8 cellular contexts compared by ENCODE assay signal in genomic region chr1:93179886-93180722, GRCh38. TPM values are rescaled to one million over a fixed set of nuclear protein-coding genes. Genes with fewer than 3 reads are reported as not detected.
A peak's percentile ranks its signal among the peaks of the same experiment; 100 is the strongest.
DNase-seq lines count a peak whose midpoint lies in the region; ATAC-seq and TF ChIP-seq lines count a peak whose summit lies in the region.

Gene TMED5, minus strand, starts transcription at chr1:93180413. Its CDS starts 171 bp downstream, at chr1:93180242.

- H3K27me3 ChIP-seq in upper lobe of right lung = no peaks in the 10 kb centered on the region

- no peaks in the 10 kb centered on the region for H3K9me3 ChIP-seq in upper lobe of right lung

- peak within 1 kb of the TSS; percentile 99 for H3K27ac Mint-ChIP-seq in T-helper 1 cell treated with Interleukin-12 subunit alpha and Interleukin-12 subunit beta and Interleukin-4 antibody, amounts not matched to agents 30 μg/mL and 1 μg/mL, for 36 hours

- no peaks in the 10 kb centered on the region for H3K9me3 Mint-ChIP-seq in T-helper 1 cell treated with Interleukin-12 subunit alpha and Interleukin-12 subunit beta and Interleukin-4 antibody, amounts not matched to agents 30 μg/mL and 1 μg/mL, for 36 hours

- TF ChIP-seq POLR2A in GM15510 (IDR thresholded peaks at IDR 0.05; ENCODE audit: borderline replicate concordance, extremely low read depth, insufficient read length) = peak; percentile 78

- peaks cover 27% of the 10 kb centered on the region for H3K4me1 ChIP-seq in upper lobe of right lung

- peak; percentile 88 for ATAC-seq in HG02885 (IDR thresholded peaks at IDR 0.05; ENCODE audit: poor library complexity, unreplicated experiment)
- peak; percentile 98 to 99 for ATAC-seq in left cardiac atrium
- peak; percentile 97 for ATAC-seq in upper lobe of right lung

- H3K4me3 Mint-ChIP-seq in T-helper 1 cell treated with Interleukin-12 subunit alpha and Interleukin-12 subunit beta and Interleukin-4 antibody, amounts not matched to agents 30 μg/mL and 1 μg/mL, for 36 hours = peak within 1 kb of the TSS; percentile 96

- no peaks in the 10 kb centered on the region for H3K36me3 ChIP-seq in upper lobe of right lung

- H3K27ac ChIP-seq in upper lobe of right lung = peak within 1 kb of the TSS; percentile 98

- TF ChIP-seq CTCF in upper lobe of right lung (IDR thresholded peaks at IDR 0.05) = peak; percentile 4

- H3K36me3 Mint-ChIP-seq in T-helper 1 cell treated with Interleukin-12 subunit alpha and Interleukin-12 subunit beta and Interleukin-4 antibody, amounts not matched to agents 30 μg/mL and 1 μg/mL, for 36 hours (ENCODE audit: low read depth) = peaks cover 27% of the 10 kb centered on the region

- intact Hi-C loops in left cardiac atrium (cut with DNase I) (loop anchor here in 1 of 2 donors (10.0 kb wide), 1 partner anchor 95 kb away; no protein-coding TSS in a partner anchor), posterior vena cava (cut with DNase I) (no loop called here), upper lobe of right lung (cut with DNase I) (no loop called here)

- DNase-seq in NCI-H1694 (lab: John Stamatoyannopoulos, UW) (peak; percentile 97), amniotic stem cell (lab: John Stamatoyannopoulos, UW) (peak; percentile 95), left cardiac atrium (peak; percentile 98), posterior vena cava (ENCODE audit: low spot score) (peak; percentile 99), upper lobe of right lung (peak; percentile 99)

- peak within 1 kb of the TSS; percentile 82 for H3K4me3 ChIP-seq in upper lobe of right lung

- H3K27me3 Mint-ChIP-seq in T-helper 1 cell treated with Interleukin-12 subunit alpha and Interleukin-12 subunit beta and Interleukin-4 antibody, amounts not matched to agents 30 μg/mL and 1 μg/mL, for 36 hours (ENCODE audit: low read depth) = no peaks in the 10 kb centered on the region

- H3K4me1 Mint-ChIP-seq in T-helper 1 cell treated with Interleukin-12 subunit alpha and Interleukin-12 subunit beta and Interleukin-4 antibody, amounts not matched to agents 30 μg/mL and 1 μg/mL, for 36 hours (ENCODE audit: low read depth) = peaks cover 47% of the 10 kb centered on the region

RNA-seq across cellular contexts. Expression of gene TMED5, which starts in this region (rescaled TPM):
- 10 to 100 TPM; 54.5 to 81.9 TPM for total RNA-seq in left cardiac atrium
- total RNA-seq in posterior vena cava = 10 to 100 TPM; 38.4 to 67.5 TPM
- total RNA-seq in upper lobe of right lung = 92.7 TPM

Comparison
In these comparisons a context has a peak if more than half of its experiments do, and no peak if none do; other contexts are left out.
1. Peak in every context shown above with its lines: DNase-seq, ATAC-seq, H3K4me3 ChIP-seq and H3K27ac ChIP-seq.